8 cellular contexts compared by ENCODE assay signal in the genomic region with DNA sequence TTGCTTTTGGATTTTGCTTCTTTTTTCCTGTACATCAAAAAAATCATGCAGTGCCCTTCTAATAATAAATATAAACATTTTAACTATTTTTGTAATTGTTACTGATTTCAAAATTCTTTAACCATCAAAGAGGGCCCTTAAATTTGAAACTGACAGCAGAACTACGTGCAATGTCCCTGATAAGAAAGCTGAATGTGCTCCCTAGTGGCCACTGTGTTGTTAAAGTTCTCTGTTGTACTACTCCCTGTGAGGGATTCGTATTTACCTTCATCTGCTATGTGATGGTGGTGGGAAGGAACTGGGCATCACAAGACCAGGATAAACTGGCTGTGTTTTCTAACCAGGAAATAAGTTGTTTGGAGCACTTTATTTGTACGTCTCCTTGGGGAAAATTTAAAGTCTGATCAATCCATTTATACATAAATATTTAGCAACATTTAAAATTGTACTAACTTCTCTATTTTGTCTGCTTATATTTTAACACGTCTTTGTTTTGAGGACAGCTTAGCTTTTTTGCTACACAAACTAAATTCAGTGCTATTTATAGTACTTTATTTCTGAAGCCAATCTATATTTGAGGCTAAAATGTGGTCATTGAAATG.
DNase-seq lines count a peak whose midpoint lies in the region; ATAC-seq, FAIRE-seq and TF ChIP-seq lines count a peak whose summit lies in the region.

No MANE protein-coding gene starts in this region.

- DNase-seq in D721Med (ENCODE audit: insufficient read length, low spot score) (no peak), LoVo (ENCODE audit: low spot score) (peak; percentile 47), SK-N-SH (peak; percentile 50), T-helper 17 cell (no peak)
- DNase-seq in T-helper 2 cell treated with Interferon-gamma antibody and Interleukin-4, amounts not matched to agents 5 μg/mL and 100 μg/mL, for 36 hours (ENCODE audit: low spot score): no peak

- H3F3A ChIP-seq in SK-N-SH (replicated peaks; ENCODE audit: insufficient read depth): no peaks in the 10 kb centered on the region

- H3K27ac ChIP-seq in SK-N-SH (ENCODE audit: low read depth in 2 of 2, low read length in 1 of 2) (no peak overlapping the region), gastroesophageal sphincter (no peak overlapping the region)

- no peaks in the 10 kb centered on the region for H3K27me3 Mint-ChIP-seq in T-helper 17 cell
- no peaks in the 10 kb centered on the region for H3K27me3 Mint-ChIP-seq in T-helper 2 cell treated with Interferon-gamma antibody and Interleukin-4, amounts not matched to agents 5 μg/mL and 100 μg/mL, for 36 hours (ENCODE audit: low read depth)

- H3K27ac Mint-ChIP-seq in T-helper 17 cell: no peak overlapping the region
- H3K27ac Mint-ChIP-seq in T-helper 2 cell treated with Interferon-gamma antibody and Interleukin-4, amounts not matched to agents 5 μg/mL and 100 μg/mL, for 36 hours: no peak overlapping the region

- WGBS in SK-N-SH (ENCODE audit: low lambda C conversion rate): 46% methylated on average over 4 of the region's 4 CpGs
- 22 to 31% methylated on average over 4 of the region's 4 CpGs for WGBS in gastroesophageal sphincter (ENCODE audit: low coverage in 1 of 2), 2 donors

- peak; percentile 97 for TF ChIP-seq RAD21 in SK-N-SH (IDR thresholded peaks at IDR 0.05; ENCODE audit: low read length)

- H3K4me1 Mint-ChIP-seq in T-helper 17 cell: no peaks in the 10 kb centered on the region
- H3K4me1 Mint-ChIP-seq in T-helper 2 cell treated with Interferon-gamma antibody and Interleukin-4, amounts not matched to agents 5 μg/mL and 100 μg/mL, for 36 hours (ENCODE audit: low read depth): no peaks in the 10 kb centered on the region

- no peaks in the 10 kb centered on the region for H3K9me3 Mint-ChIP-seq in T-helper 2 cell treated with Interferon-gamma antibody and Interleukin-4, amounts not matched to agents 5 μg/mL and 100 μg/mL, for 36 hours

- no peaks in the 10 kb centered on the region for H3K79me2 ChIP-seq in SK-N-SH (ENCODE audit: insufficient read depth)

- no peaks in the 10 kb centered on the region for H3K36me3 Mint-ChIP-seq in T-helper 17 cell (ENCODE audit: low read depth)
- H3K36me3 Mint-ChIP-seq in T-helper 2 cell treated with Interferon-gamma antibody and Interleukin-4, amounts not matched to agents 5 μg/mL and 100 μg/mL, for 36 hours (ENCODE audit: low read depth): no peaks in the 10 kb centered on the region

- no peaks in the 10 kb centered on the region for H3K9me2 ChIP-seq in SK-N-SH

- no peaks in the 10 kb centered on the region for H4K20me1 ChIP-seq in SK-N-SH (ENCODE audit: insufficient read depth)

- POLR2A ChIA-PET in SK-N-SH (lab: Yijun Ruan, JAX): no interaction called here

- no peak overlapping the region for H3K4me3 ChIP-seq in SK-N-SH (ENCODE audit: low read depth in 2 of 2, low read length in 1 of 2)
- no peak overlapping the region for H3K4me3 ChIP-seq in gastroesophageal sphincter

- ATAC-seq in gastroesophageal sphincter (no peak), T-helper 17 cell (no peak), GM19395 (IDR thresholded peaks at IDR 0.05; ENCODE audit: unreplicated experiment) (no peak), GM18873 (IDR thresholded peaks at IDR 0.05; ENCODE audit: low FRiP score, unreplicated experiment) (no peak)

- H3K9me3 ChIP-seq in SK-N-SH (no peaks in the 10 kb centered on the region), gastroesophageal sphincter (no peaks in the 10 kb centered on the region), T-helper 17 cell (ENCODE audit: control insufficient read depth, low read length, poor library complexity, severe bottlenecking) (no peaks in the 10 kb centered on the region)

- no peak overlapping the region for H3K4me3 Mint-ChIP-seq in T-helper 17 cell
- H3K4me3 Mint-ChIP-seq in T-helper 2 cell treated with Interferon-gamma antibody and Interleukin-4, amounts not matched to agents 5 μg/mL and 100 μg/mL, for 36 hours: no peak overlapping the region

- H3K36me3 ChIP-seq in SK-N-SH (replicated peaks in 1 of 2; ENCODE audit: control insufficient read depth in 1 of 2, insufficient read depth in 2 of 2, low read length in 1 of 2) (no peaks in the 10 kb centered on the region), gastroesophageal sphincter (no peaks in the 10 kb centered on the region)

- TF ChIP-seq CTCF in D721Med (IDR thresholded peaks at IDR 0.05; ENCODE audit: insufficient read depth, missing control alignments) (peak; percentile 62), SK-N-SH (IDR thresholded peaks at IDR 0.05) (peak; percentile 79), gastroesophageal sphincter (IDR thresholded peaks at IDR 0.05) (peak in 3 of 4 experiments; percentile 26 to 33 (median 31))

- H3K27me3 ChIP-seq in SK-N-SH (ENCODE audit: insufficient read depth): no peaks in the 10 kb centered on the region
- H3K27me3 ChIP-seq in gastroesophageal sphincter: no peaks in the 10 kb centered on the region

- no peak overlapping the region for H2AFZ ChIP-seq in SK-N-SH (ENCODE audit: low read depth)

- H3K9ac ChIP-seq in SK-N-SH: no peak overlapping the region

- H3K4me2 ChIP-seq in SK-N-SH: no peak overlapping the region

- H3K4me1 ChIP-seq in SK-N-SH (ENCODE audit: control insufficient read depth in 1 of 2, insufficient read depth in 2 of 2, low read depth in 1 of 2, low read length in 1 of 2) (no peaks in the 10 kb centered on the region; a peak in 1 of 4 replicates), gastroesophageal sphincter (no peaks in the 10 kb centered on the region)

- TF ChIP-seq EP300 in SK-N-SH (IDR thresholded peaks at IDR 0.05; ENCODE audit: borderline replicate concordance in 1 of 2, low read depth in 1 of 2, low read length in 1 of 2) (no peak), gastroesophageal sphincter (IDR thresholded peaks at IDR 0.05) (no peak)

- TF ChIP-seq POLR2A in gastroesophageal sphincter (IDR thresholded peaks at IDR 0.05): no peak

- peak; percentile 92 for FAIRE-seq in D721Med (lab: Jason Lieb, UNC)

- CTCF ChIA-PET in SK-N-SH (lab: Yijun Ruan, JAX): interaction anchor here (0.6 to 2.5 kb wide), 30 partner anchors 9 to 1313 kb away, joined by 3 to 21 read pairs (median 3); partner anchors contain the start of genes GNAI1 and SEMA3C

TF ChIP-seq in SK-N-SH, 30 proteins besides CTCF, POLR2A, EP300 and RAD21:
- TF ChIP-seq NFIC (IDR thresholded peaks at IDR 0.05; ENCODE audit: borderline replicate concordance) (no peak), CHD2 (IDR thresholded peaks at IDR 0.05; ENCODE audit: low read length, partially characterized antibody) (peak; percentile 12), PBX3 (IDR thresholded peaks at IDR 0.05) (peak; percentile 34; the same call in 1 of the 2 replicates), TAF1 (IDR thresholded peaks at IDR 0.05; ENCODE audit: borderline replicate concordance, low read depth, low read length) (no peak), MEF2A (IDR thresholded peaks at IDR 0.05; ENCODE audit: borderline replicate concordance, low read depth) (no peak), TCF12 (IDR thresholded peaks at IDR 0.05) (no peak), SIN3A (IDR thresholded peaks at IDR 0.05; ENCODE audit: borderline replicate concordance, low read depth, low read length) (no peak), SMC3 (IDR thresholded peaks at IDR 0.05; ENCODE audit: low read depth, low read length) (peak; percentile 92), RCOR1 (IDR thresholded peaks at IDR 0.05; ENCODE audit: low read length) (peak; percentile 38; the same call in 1 of the 2 replicates), POLR2AphosphoS5 (IDR thresholded peaks at IDR 0.05; ENCODE audit: low read depth, low read length) (no peak), FOXJ3 (CRISPR knock-in tag; IDR thresholded peaks at IDR 0.05) (no peak), IRF3 (IDR thresholded peaks at IDR 0.05; ENCODE audit: low read depth, low read length) (0 out of 2 replicates have a peak, but pooled peaks have one; percentile 11), MXI1 (IDR thresholded peaks at IDR 0.05; ENCODE audit: low read depth, low read length) (no peak), MAX (IDR thresholded peaks at IDR 0.05; ENCODE audit: low read depth) (no peak), FOXM1 (IDR thresholded peaks at IDR 0.05; ENCODE audit: low read depth) (no peak)
- TF ChIP-seq, protein P1, sequence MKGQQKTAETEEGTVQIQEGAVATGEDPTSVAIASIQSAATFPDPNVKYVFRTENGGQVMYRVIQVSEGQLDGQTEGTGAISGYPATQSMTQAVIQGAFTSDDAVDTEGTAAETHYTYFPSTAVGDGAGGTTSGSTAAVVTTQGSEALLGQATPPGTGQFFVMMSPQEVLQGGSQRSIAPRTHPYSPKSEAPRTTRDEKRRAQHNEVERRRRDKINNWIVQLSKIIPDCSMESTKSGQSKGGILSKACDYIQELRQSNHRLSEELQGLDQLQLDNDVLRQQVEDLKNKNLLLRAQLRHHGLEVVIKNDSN (IDR thresholded peaks at IDR 0.05; ENCODE audit: borderline replicate concordance, low read depth): no peak

Comparison
In these comparisons a context has a peak if more than half of its experiments do, and no peak if none do; other contexts are left out.
1. DNase-seq: peak in LoVo (single experiment) and SK-N-SH (single experiment); none in D721Med (single experiment), T-helper 17 cell (0 of 3) and T-helper 2 cell treated with Interferon-gamma antibody and Interleukin-4, amounts not matched to agents 5 μg/mL and 100 μg/mL, for 36 hours (single experiment).
2. Peak in every context shown above with its lines, with median percentiles within 50 percentile points of each other: CTCF ChIP-seq.